9 cellular contexts compared by ENCODE assay signal in the genomic region with DNA sequence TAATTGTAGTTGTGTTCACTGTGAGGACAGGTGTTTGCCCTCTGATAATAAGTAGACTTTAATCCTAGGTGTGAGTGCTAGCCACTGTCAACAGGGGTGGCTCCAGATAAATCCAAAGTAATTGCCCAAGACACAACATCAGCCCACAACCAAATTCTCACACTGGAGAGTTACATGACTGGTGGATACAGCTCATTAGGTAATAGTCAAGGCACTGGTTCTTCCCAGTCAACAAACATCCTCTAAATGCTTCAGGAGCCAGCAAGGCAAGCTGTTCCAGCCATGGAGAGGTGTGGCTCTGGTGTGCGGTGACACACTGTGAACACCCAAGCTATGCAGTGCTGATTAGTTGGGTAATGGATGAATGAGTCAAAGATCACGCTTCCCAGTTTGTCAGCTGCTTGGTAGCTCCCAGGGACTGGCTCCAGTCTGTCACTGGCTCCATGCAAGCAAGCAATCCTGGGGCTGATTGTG.
DNase-seq lines count a peak whose midpoint lies in the region; ATAC-seq and TF ChIP-seq lines count a peak whose summit lies in the region.
"Had no signal": no experiment of that assay in that cellular context is flagged by ENCODE, and none has a peak within 500 bp of the region (broad histone marks: within the 10 kb centered on the region; RNA-seq: fewer than 3 reads in every experiment).

No MANE protein-coding gene starts in this region.

- H3K36me3 Mint-ChIP-seq in neural crest cell (ENCODE audit: low read depth): no peaks in the 10 kb centered on the region

- no peak for TF ChIP-seq POLR2A in erythroblast (IDR thresholded peaks at IDR 0.05; ENCODE audit: low read length)

- H3K4me1 Mint-ChIP-seq in neural crest cell: peaks cover 6% of the 10 kb centered on the region

- H3K27me3 Mint-ChIP-seq in neural crest cell (ENCODE audit: low read depth): no peaks in the 10 kb centered on the region

- no peak overlapping the region for H3K4me3 Mint-ChIP-seq in neural crest cell
- H3K4me3 Mint-ChIP-seq: activated CD4-positive, alpha-beta memory T cell treated with anti-CD3 and anti-CD28 coated beads, Interleukin-2, amount 10 ng/mL, durations not matched to agents 7 days and 5 days had no signal

- no peak for ATAC-seq in GM21360 (IDR thresholded peaks at IDR 0.05; ENCODE audit: unreplicated experiment)

- no peaks in the 10 kb centered on the region for H3K9me3 Mint-ChIP-seq in neural crest cell
- H3K9me3 Mint-ChIP-seq: activated CD4-positive, alpha-beta memory T cell treated with anti-CD3 and anti-CD28 coated beads, Interleukin-2, amount 10 ng/mL, durations not matched to agents 7 days and 5 days had no signal

- peak; percentile 79 for DNase-seq in DMS53 (lab: John Stamatoyannopoulos, UW)
- peak; percentile 82 for DNase-seq in NCI-H460 (ENCODE audit: extremely low read depth, low read depth)
- DNase-seq in erythroblast (lab: John Stamatoyannopoulos, UW): peak; percentile 15 to 33
- DNase-seq in neural crest cell (ENCODE audit: low read depth, low spot score): no peak
- no peak for DNase-seq in NOMO-1 (lab: John Stamatoyannopoulos, UW; ENCODE audit: unreplicated experiment in 2 of 2)
- DNase-seq in NCI-H2171 (lab: John Stamatoyannopoulos, UW): no peak
- no peak for DNase-seq in NCI-H1048 (lab: John Stamatoyannopoulos, UW)
- DNase-seq: activated CD4-positive, alpha-beta memory T cell treated with anti-CD3 and anti-CD28 coated beads, Interleukin-2, amount 10 ng/mL, durations not matched to agents 7 days and 5 days had no signal

- H3K27ac Mint-ChIP-seq in neural crest cell (ENCODE audit: unreplicated experiment): peak overlapping the region; percentile 70
- H3K27ac Mint-ChIP-seq: activated CD4-positive, alpha-beta memory T cell treated with anti-CD3 and anti-CD28 coated beads, Interleukin-2, amount 10 ng/mL, durations not matched to agents 7 days and 5 days had no signal

- TF ChIP-seq CTCF in neural crest cell (conservative IDR thresholded peaks at IDR 0.05): no peak

Comparison
In these comparisons a context has a peak if more than half of its experiments do, and no peak if none do; other contexts are left out.
1. DNase-seq: peak in DMS53 (single experiment), NCI-H460 (single experiment) and erythroblast (2 of 2); none in neural crest cell (single experiment), NOMO-1 (0 of 2), NCI-H2171 (single experiment) and NCI-H1048 (single experiment).